14 cellular contexts compared by ENCODE assay signal in genomic region chr18:22332590-22332989, GRCh38.
A peak's percentile ranks its signal among the peaks of the same experiment; 100 is the strongest.
DNase-seq lines count a peak whose midpoint lies in the region; ATAC-seq and TF ChIP-seq lines count a peak whose summit lies in the region.
"Had no signal": no experiment of that assay in that cellular context is flagged by ENCODE, and none has a peak within 500 bp of the region (broad histone marks: within the 10 kb centered on the region; RNA-seq: fewer than 3 reads in every experiment).

No MANE protein-coding gene starts in this region.

- H3K36me3 Mint-ChIP-seq in GM23338 (ENCODE audit: low read depth) (no peaks in the 10 kb centered on the region), endothelial cell (ENCODE audit: low read depth, unreplicated experiment) (no peaks in the 10 kb centered on the region)
- H3K36me3 Mint-ChIP-seq in activated CD4-positive, alpha-beta memory T cell treated with anti-CD3 and anti-CD28 coated beads, Interleukin-2, amount 10 ng/mL, durations not matched to agents 7 days and 5 days (ENCODE audit: low read depth), result no peaks in the 10 kb centered on the region

- H3K79me2 ChIP-seq in GM23338 (replicated peaks; ENCODE audit: insufficient read depth), result no peaks in the 10 kb centered on the region

- TF ChIP-seq CTCF in 22Rv1 (IDR thresholded peaks at IDR 0.05) (peak; percentile 32; the same call in 1 of the 2 replicates), GM23338 (conservative IDR thresholded peaks at IDR 0.05; ENCODE audit: low read depth in 2 of 2) (peak; percentile 55 to 65), endothelial cell (IDR thresholded peaks at IDR 0.05; ENCODE audit: unreplicated experiment) (peak; percentile 43), lower leg skin (IDR thresholded peaks at IDR 0.05) (no peak)

- H3K36me3 ChIP-seq in GM23338 (ENCODE audit: insufficient read depth), result no peaks in the 10 kb centered on the region
- H3K36me3 ChIP-seq: pancreas, Peyer's patch had no signal

- CTCF ChIA-PET in activated CD4-positive, alpha-beta memory T cell treated with anti-CD3 and anti-CD28 coated beads, Interleukin-2, amount 10 ng/mL, durations not matched to agents 7 days and 5 days (lab: Charles Lee), result no interaction called here

- peaks cover 4% of the 10 kb centered on the region; the same call in 1 of the 2 replicates for H3K9me2 ChIP-seq in GM23338 (ENCODE audit: insufficient read depth)

- peaks cover 25% of the 10 kb centered on the region for H3K4me1 Mint-ChIP-seq in GM23338
- H3K4me1 Mint-ChIP-seq in endothelial cell (ENCODE audit: unreplicated experiment), result peaks cover 60% of the 10 kb centered on the region
- peaks cover under 1% of the 10 kb centered on the region for H3K4me1 Mint-ChIP-seq in activated CD4-positive, alpha-beta memory T cell treated with anti-CD3 and anti-CD28 coated beads, Interleukin-2, amount 10 ng/mL, durations not matched to agents 7 days and 5 days

- peaks cover 32% of the 10 kb centered on the region for H3K27me3 Mint-ChIP-seq in GM23338 (ENCODE audit: insufficient read depth, low read depth, poor library complexity)
- peaks cover 16% of the 10 kb centered on the region for H3K27me3 Mint-ChIP-seq in endothelial cell (ENCODE audit: unreplicated experiment)
- H3K27me3 Mint-ChIP-seq in activated CD4-positive, alpha-beta memory T cell treated with anti-CD3 and anti-CD28 coated beads, Interleukin-2, amount 10 ng/mL, durations not matched to agents 7 days and 5 days, result no peaks in the 10 kb centered on the region
- H3K27me3 Mint-ChIP-seq: stimulated activated naive CD8-positive, alpha-beta T cell treated with anti-CD3 and anti-CD28 coated beads, Interleukin-15, amount 100 ng/mL, for 72 hours had no signal

- H4K20me1 ChIP-seq in GM23338 (replicated peaks; ENCODE audit: insufficient read depth), result no peaks in the 10 kb centered on the region

- H3F3A ChIP-seq in GM23338 (replicated peaks; ENCODE audit: low read depth), result no peaks in the 10 kb centered on the region

- H3K4me3 Mint-ChIP-seq in GM23338 (no peak overlapping the region), endothelial cell (ENCODE audit: unreplicated experiment) (no peak overlapping the region)
- no peak overlapping the region for H3K4me3 Mint-ChIP-seq in activated CD4-positive, alpha-beta memory T cell treated with anti-CD3 and anti-CD28 coated beads, Interleukin-2, amount 10 ng/mL, durations not matched to agents 7 days and 5 days
- H3K4me3 Mint-ChIP-seq: stimulated activated naive CD8-positive, alpha-beta T cell treated with anti-CD3 and anti-CD28 coated beads, Interleukin-15, amount 100 ng/mL, for 72 hours had no signal

- intact Hi-C loops in lower leg skin (cut with DNase I; ENCODE audit: low total_unique reads), result no loop called here

- no peak for TF ChIP-seq POLR2A in lower leg skin (IDR thresholded peaks at IDR 0.05)

- no peak overlapping the region for H3K4me2 ChIP-seq in GM23338

- no peak overlapping the region for H2AFZ ChIP-seq in GM23338

- peak; percentile 84 for DNase-seq in GM23338 (ENCODE audit: low spot score)
- DNase-seq in NOMO-1 treated with DMSO at 0.1 percent for 48 hours (lab: John Stamatoyannopoulos, UW; ENCODE audit: unreplicated experiment), result peak; percentile 49
- peak; percentile 24 for DNase-seq in endothelial cell (ENCODE audit: low spot score)
- no peak for DNase-seq in NCI-H748 (lab: John Stamatoyannopoulos, UW; ENCODE audit: unreplicated experiment)
- no peak for DNase-seq in lower leg skin (ENCODE audit: low spot score in 2 of 2)
- no peak for DNase-seq in activated CD4-positive, alpha-beta memory T cell treated with anti-CD3 and anti-CD28 coated beads, Interleukin-2, amount 10 ng/mL, durations not matched to agents 7 days and 5 days
- DNase-seq: NCI-H1694 treated with DMSO at 0.1 percent for 48 hours; pancreas; Peyer's patch; stimulated activated CD4-positive, alpha-beta T cell treated with anti-CD3 and anti-CD28 coated beads, Interleukin-2, amount 100 ng/mL, for 24 hours; stimulated activated naive CD8-positive, alpha-beta T cell treated with anti-CD3 and anti-CD28 coated beads, Interleukin-15, amount 100 ng/mL, for 72 hours had no signal

- peak; percentile 96 for ATAC-seq in GM23338
- no peak for ATAC-seq in GM21381 (IDR thresholded peaks at IDR 0.05; ENCODE audit: unreplicated experiment)
- ATAC-seq: left lobe of liver; stimulated activated naive CD8-positive, alpha-beta T cell treated with anti-CD3 and anti-CD28 coated beads, Interleukin-15, amount 100 ng/mL, for 72 hours had no signal

- POLR2A ChIA-PET in activated CD4-positive, alpha-beta memory T cell treated with anti-CD3 and anti-CD28 coated beads, Interleukin-2, amount 10 ng/mL, durations not matched to agents 7 days and 5 days (lab: Charles Lee), result no interaction called here

- H3K4me3 ChIP-seq in GM23338 (no peak overlapping the region), lower leg skin (ENCODE audit: low read depth, poor library complexity, severe bottlenecking) (no peak overlapping the region)
- H3K4me3 ChIP-seq: pancreas, Peyer's patch had no signal

- H3K27ac Mint-ChIP-seq in GM23338 (no peak overlapping the region), endothelial cell (ENCODE audit: unreplicated experiment) (no peak overlapping the region)
- no peak overlapping the region for H3K27ac Mint-ChIP-seq in activated CD4-positive, alpha-beta memory T cell treated with anti-CD3 and anti-CD28 coated beads, Interleukin-2, amount 10 ng/mL, durations not matched to agents 7 days and 5 days
- H3K27ac Mint-ChIP-seq: stimulated activated naive CD8-positive, alpha-beta T cell treated with anti-CD3 and anti-CD28 coated beads, Interleukin-15, amount 100 ng/mL, for 72 hours had no signal

- H3K27ac ChIP-seq in 22Rv1 (no peak overlapping the region), GM23338 (ENCODE audit: low read depth) (no peak overlapping the region)
- H3K27ac ChIP-seq: pancreas, Peyer's patch had no signal

- 70 to 77% methylated on average over 5 of the region's 5 CpGs for WGBS in lower leg skin, 2 donors

- H3K4me1 ChIP-seq in GM23338 (ENCODE audit: insufficient read depth), result peaks cover 18% of the 10 kb centered on the region
- H3K4me1 ChIP-seq: pancreas had no signal

- no peaks in the 10 kb centered on the region for H3K9me3 Mint-ChIP-seq in GM23338
- H3K9me3 Mint-ChIP-seq in endothelial cell (ENCODE audit: unreplicated experiment), result no peaks in the 10 kb centered on the region
- H3K9me3 Mint-ChIP-seq in activated CD4-positive, alpha-beta memory T cell treated with anti-CD3 and anti-CD28 coated beads, Interleukin-2, amount 10 ng/mL, durations not matched to agents 7 days and 5 days, result no peaks in the 10 kb centered on the region

- peaks cover 37% of the 10 kb centered on the region for H3K27me3 ChIP-seq in GM23338 (ENCODE audit: insufficient read depth)
- H3K27me3 ChIP-seq: pancreas, Peyer's patch had no signal

TF ChIP-seq in GM23338, 12 proteins besides CTCF, POLR2A, EP300 and RAD21:
- no peak for TF ChIP-seq JUNB (IDR thresholded peaks at IDR 0.05; ENCODE audit: unreplicated experiment)
- TF ChIP-seq CREB1 (CRISPR knock-in tag; IDR thresholded peaks at IDR 0.05; ENCODE audit: low read depth), result peak; percentile 5; the same call in 1 of the 2 replicates

Comparison
In these comparisons a context has a peak if more than half of its experiments do, and no peak if none do; other contexts are left out.
1. CTCF ChIP-seq: peak in 22Rv1 (single experiment), GM23338 (2 of 2) and endothelial cell (single experiment); none in lower leg skin (0 of 3).
2. DNase-seq: peak in GM23338 (single experiment), NOMO-1 treated with DMSO at 0.1 percent for 48 hours (single experiment) and endothelial cell (single experiment); none in NCI-H748 (single experiment), lower leg skin (0 of 2) and activated CD4-positive, alpha-beta memory T cell treated with anti-CD3 and anti-CD28 coated beads, Interleukin-2, amount 10 ng/mL, durations not matched to agents 7 days and 5 days (single experiment).